8 cellular contexts compared by ENCODE assay signal in the genomic region with DNA sequence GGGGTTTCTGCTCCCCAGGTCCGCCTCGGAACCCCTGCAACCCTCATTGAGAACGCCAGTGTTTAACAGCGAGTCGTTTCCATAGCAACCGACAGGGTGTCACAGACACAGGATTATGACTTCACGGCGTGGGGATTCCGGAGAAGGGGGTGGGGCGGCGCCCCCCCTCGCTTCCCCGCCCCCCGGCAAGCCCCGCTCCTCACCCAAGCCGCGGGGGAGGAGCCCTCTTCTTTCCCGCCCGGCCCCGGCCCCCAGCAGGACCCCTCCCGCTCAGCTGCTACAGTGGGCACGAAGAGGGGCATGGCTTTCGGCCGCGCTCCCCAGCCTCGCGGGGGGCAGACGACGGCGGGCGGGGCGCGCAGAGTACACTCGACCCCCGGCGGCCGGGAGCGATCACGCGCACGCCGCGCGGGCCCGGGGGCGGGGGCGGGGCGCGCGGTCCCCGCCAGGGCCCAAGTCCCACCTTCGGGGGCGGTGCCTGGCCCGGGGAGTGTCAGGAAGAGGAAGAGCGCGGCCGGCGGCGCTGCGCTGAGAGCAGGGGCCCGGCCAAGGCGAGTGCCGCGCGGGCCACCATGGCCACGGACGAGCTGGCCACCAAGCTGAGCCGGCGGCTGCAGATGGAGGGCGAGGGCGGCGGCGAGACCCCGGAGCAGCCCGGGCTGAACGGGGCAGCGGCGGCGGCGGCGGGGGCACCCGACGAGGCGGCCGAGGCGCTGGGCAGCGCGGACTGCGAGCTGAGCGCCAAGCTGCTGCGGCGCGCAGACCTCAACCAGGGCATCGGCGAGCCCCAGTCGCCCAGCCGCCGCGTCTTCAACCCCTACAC. TPM values are rescaled to one million over a fixed set of nuclear protein-coding genes. Genes with fewer than 3 reads are reported as not detected.
DNase-seq lines count a peak whose midpoint lies in the region; ATAC-seq and TF ChIP-seq lines count a peak whose summit lies in the region.

A gene with protein sequence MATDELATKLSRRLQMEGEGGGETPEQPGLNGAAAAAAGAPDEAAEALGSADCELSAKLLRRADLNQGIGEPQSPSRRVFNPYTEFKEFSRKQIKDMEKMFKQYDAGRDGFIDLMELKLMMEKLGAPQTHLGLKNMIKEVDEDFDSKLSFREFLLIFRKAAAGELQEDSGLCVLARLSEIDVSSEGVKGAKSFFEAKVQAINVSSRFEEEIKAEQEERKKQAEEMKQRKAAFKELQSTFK (plus strand): TSS at position 489 of the 823 bp plus-strand sequence. CDS start 84 bp downstream, at position 573.

- peak within 1 kb of the TSS; percentile 68 for H3K4me3 ChIP-seq in fibroblast of pulmonary artery (replicated peaks; ENCODE audit: low read depth, low read length)

- POLR2A ChIA-PET in RWPE1 (lab: Yijun Ruan, JAX; ENCODE audit: low non-redundant PET): interaction anchor here (0.5 kb wide), 1 partner anchor 28 kb away, joined by 7 read pairs; no protein-coding TSS in a partner anchor

- in situ Hi-C loops in KBM-7 (cut with MboI; ENCODE audit: low pct_unique_long_range_greater_than_20kb, low sequenced_read_pairs): no loop called here

- no peaks in the 10 kb centered on the region for H3K9me3 Mint-ChIP-seq in activated T-helper 2 cell treated with anti-CD3 and anti-CD28 coated beads, Interferon-gamma antibody, Interleukin-2, Interleukin-4, amounts not matched to agents 10 μg/mL and 5 μg/mL and 100 μg/mL, durations not matched to agents 14 hours and 24 hours and 36 hours
- H3K9me3 Mint-ChIP-seq in nephron progenitor cell: no peaks in the 10 kb centered on the region
- H3K9me3 Mint-ChIP-seq in stimulated activated naive CD8-positive, alpha-beta T cell treated with anti-CD3 and anti-CD28 coated beads, Interleukin-15, Interleukin-2, amounts not matched to agents 100 ng/mL and 50 ng/mL, for 24 hours: no peaks in the 10 kb centered on the region

- H3K27me3 Mint-ChIP-seq in activated T-helper 2 cell treated with anti-CD3 and anti-CD28 coated beads, Interferon-gamma antibody, Interleukin-2, Interleukin-4, amounts not matched to agents 10 μg/mL and 5 μg/mL and 100 μg/mL, durations not matched to agents 14 hours and 24 hours and 36 hours (ENCODE audit: low read depth): peaks cover 27% of the 10 kb centered on the region
- peaks cover 26% of the 10 kb centered on the region for H3K27me3 Mint-ChIP-seq in nephron progenitor cell (ENCODE audit: low read depth, poor library complexity)
- H3K27me3 Mint-ChIP-seq in stimulated activated naive CD8-positive, alpha-beta T cell treated with anti-CD3 and anti-CD28 coated beads, Interleukin-15, Interleukin-2, amounts not matched to agents 100 ng/mL and 50 ng/mL, for 24 hours: peaks cover 3% of the 10 kb centered on the region

- intact Hi-C loops in activated T-helper 2 cell treated with anti-CD3 and anti-CD28 coated beads, Interferon-gamma antibody, Interleukin-2, Interleukin-4, amounts not matched to agents 10 μg/mL and 5 μg/mL and 100 μg/mL, durations not matched to agents 14 hours and 24 hours and 36 hours (cut with micrococcal nuclease): loop anchor here (1.0 to 10.0 kb wide), 3 partner anchors 115 to 205 kb away; partner anchors contain the start of genes CASP9 and DDI2

- peak; percentile 75 for ATAC-seq in GM21528 (IDR thresholded peaks at IDR 0.05; ENCODE audit: low FRiP score, unreplicated experiment)

- peak within 1 kb of the TSS; percentile 94 for H3K4me3 Mint-ChIP-seq in activated T-helper 2 cell treated with anti-CD3 and anti-CD28 coated beads, Interferon-gamma antibody, Interleukin-2, Interleukin-4, amounts not matched to agents 10 μg/mL and 5 μg/mL and 100 μg/mL, durations not matched to agents 14 hours and 24 hours and 36 hours (ENCODE audit: low read depth)
- H3K4me3 Mint-ChIP-seq in nephron progenitor cell: peak within 1 kb of the TSS; percentile 89
- peak within 1 kb of the TSS; percentile 95 for H3K4me3 Mint-ChIP-seq in stimulated activated naive CD8-positive, alpha-beta T cell treated with anti-CD3 and anti-CD28 coated beads, Interleukin-15, Interleukin-2, amounts not matched to agents 100 ng/mL and 50 ng/mL, for 24 hours

- DNase-seq in DMS 273 (lab: John Stamatoyannopoulos, UW; ENCODE audit: unreplicated experiment): peak; percentile 95
- DNase-seq in KBM-7: peak; percentile 65
- DNase-seq in RWPE1 (ENCODE audit: low spot score): peak; percentile 80
- DNase-seq in activated T-helper 2 cell treated with anti-CD3 and anti-CD28 coated beads, Interferon-gamma antibody, Interleukin-2, Interleukin-4, amounts not matched to agents 10 μg/mL and 5 μg/mL and 100 μg/mL, durations not matched to agents 14 hours and 24 hours and 36 hours (ENCODE audit: low spot score): peak; percentile 80
- peak; percentile 74 for DNase-seq in fibroblast of pulmonary artery (ENCODE audit: low read depth)
- DNase-seq in nephron progenitor cell: peak; percentile 86

- TF ChIP-seq CTCF in RWPE1 (conservative IDR thresholded peaks at IDR 0.05; ENCODE audit: low read depth) (no peak), fibroblast of pulmonary artery (IDR thresholded peaks at IDR 0.05; ENCODE audit: low read length, missing control alignments) (no peak), nephron progenitor cell (IDR thresholded peaks at IDR 0.05) (no peak)

- H3K27ac ChIP-seq in RWPE1: peak within 1 kb of the TSS; percentile 71

- peak within 1 kb of the TSS; percentile 89 for H3K27ac Mint-ChIP-seq in activated T-helper 2 cell treated with anti-CD3 and anti-CD28 coated beads, Interferon-gamma antibody, Interleukin-2, Interleukin-4, amounts not matched to agents 10 μg/mL and 5 μg/mL and 100 μg/mL, durations not matched to agents 14 hours and 24 hours and 36 hours
- peak within 1 kb of the TSS; percentile 97 for H3K27ac Mint-ChIP-seq in nephron progenitor cell
- H3K27ac Mint-ChIP-seq in stimulated activated naive CD8-positive, alpha-beta T cell treated with anti-CD3 and anti-CD28 coated beads, Interleukin-15, Interleukin-2, amounts not matched to agents 100 ng/mL and 50 ng/mL, for 24 hours: peak within 1 kb of the TSS; percentile 87

- CTCF ChIA-PET in RWPE1 (lab: Yijun Ruan, JAX): interaction anchor here (0.6 to 1.0 kb wide), 3 partner anchors 86 to 313 kb away, joined by 4 read pairs; no protein-coding TSS in a partner anchor

- peaks cover 30% of the 10 kb centered on the region for H3K4me1 Mint-ChIP-seq in activated T-helper 2 cell treated with anti-CD3 and anti-CD28 coated beads, Interferon-gamma antibody, Interleukin-2, Interleukin-4, amounts not matched to agents 10 μg/mL and 5 μg/mL and 100 μg/mL, durations not matched to agents 14 hours and 24 hours and 36 hours (ENCODE audit: low read depth)
- H3K4me1 Mint-ChIP-seq in nephron progenitor cell: peaks cover 55% of the 10 kb centered on the region
- peaks cover 39% of the 10 kb centered on the region for H3K4me1 Mint-ChIP-seq in stimulated activated naive CD8-positive, alpha-beta T cell treated with anti-CD3 and anti-CD28 coated beads, Interleukin-15, Interleukin-2, amounts not matched to agents 100 ng/mL and 50 ng/mL, for 24 hours (ENCODE audit: low read depth)

- H3K36me3 Mint-ChIP-seq in activated T-helper 2 cell treated with anti-CD3 and anti-CD28 coated beads, Interferon-gamma antibody, Interleukin-2, Interleukin-4, amounts not matched to agents 10 μg/mL and 5 μg/mL and 100 μg/mL, durations not matched to agents 14 hours and 24 hours and 36 hours (ENCODE audit: low read depth): peaks cover 33% of the 10 kb centered on the region
- H3K36me3 Mint-ChIP-seq in nephron progenitor cell (ENCODE audit: low read depth): no peaks in the 10 kb centered on the region
- H3K36me3 Mint-ChIP-seq in stimulated activated naive CD8-positive, alpha-beta T cell treated with anti-CD3 and anti-CD28 coated beads, Interleukin-15, Interleukin-2, amounts not matched to agents 100 ng/mL and 50 ng/mL, for 24 hours (ENCODE audit: low read depth): peaks cover 6% of the 10 kb centered on the region

RNA-seq across cellular contexts. Expression of the gene that starts here (rescaled TPM):
- 82.4 and 85.2 TPM in 2 replicates for total RNA-seq in activated T-helper 2 cell treated with anti-CD3 and anti-CD28 coated beads, Interferon-gamma antibody, Interleukin-2, Interleukin-4, amounts not matched to agents 10 μg/mL and 5 μg/mL and 100 μg/mL, durations not matched to agents 14 hours and 24 hours and 36 hours

Comparison
In these comparisons a context has a peak if more than half of its experiments do, and no peak if none do; other contexts are left out.
1. Peak in every context shown above with its lines: DNase-seq, ATAC-seq, H3K4me3 ChIP-seq and H3K27ac ChIP-seq.